Comparison of ENCODE assay signal across 19 cellular contexts in genomic region chr5:71924325-71924724, GRCh38.
DNase-seq lines count a peak whose midpoint lies in the region; ATAC-seq and TF ChIP-seq lines count a peak whose summit lies in the region.
"Had no signal": no experiment of that assay in that cellular context is flagged by ENCODE, and none has a peak within 500 bp of the region (broad histone marks: within the 10 kb centered on the region; RNA-seq: fewer than 3 reads in every experiment).

No MANE protein-coding gene starts in this region.

- H3K27me3 ChIP-seq in left ventricle myocardium inferior (ENCODE audit: low read depth) = no peaks in the 10 kb centered on the region
- H3K27me3 ChIP-seq in heart right ventricle = no peaks in the 10 kb centered on the region
- no peaks in the 10 kb centered on the region for H3K27me3 ChIP-seq in Caco-2 (replicated peaks; ENCODE audit: control insufficient read depth, insufficient read depth, low read length)

- no peak overlapping the region for H3K4me3 ChIP-seq in left ventricle myocardium inferior
- no peak overlapping the region for H3K4me3 ChIP-seq in heart right ventricle
- H3K4me3 ChIP-seq in fibroblast of the aortic adventitia (ENCODE audit: low read depth, low read length) = no peak overlapping the region
- no peak overlapping the region for H3K4me3 ChIP-seq in Caco-2 (ENCODE audit: low read depth, low read length)

- BruUV-seq in Caco-2 (replicated peaks; lab: Mats Ljungman, UMichigan) = no TSS peak

- peaks cover 3% of the 10 kb centered on the region for H3K27me3 Mint-ChIP-seq in activated T-cell treated with anti-CD3 and anti-CD28 coated beads, Interleukin-2, amount 50 U/mL, for 4 hours (ENCODE audit: low read depth)
- no peaks in the 10 kb centered on the region for H3K27me3 Mint-ChIP-seq in Caco-2 (ENCODE audit: insufficient read depth, unreplicated experiment)

- no peaks in the 10 kb centered on the region for H3K36me3 Mint-ChIP-seq in activated T-cell treated with anti-CD3 and anti-CD28 coated beads, Interleukin-2, amount 50 U/mL, for 4 hours (ENCODE audit: insufficient read depth)
- no peaks in the 10 kb centered on the region for H3K36me3 Mint-ChIP-seq in Caco-2 (ENCODE audit: insufficient read depth, unreplicated experiment)
- H3K36me3 Mint-ChIP-seq: activated naive CD4-positive, alpha-beta T cell treated with anti-CD3 and anti-CD28 coated beads, Interleukin-2, amount 50 U/mL, for 24 hours; CD8-positive, alpha-beta T cell; immature natural killer cell had no signal

- H3K4me1 Mint-ChIP-seq in activated T-cell treated with anti-CD3 and anti-CD28 coated beads, Interleukin-2, amount 50 U/mL, for 4 hours (ENCODE audit: low read depth) = no peaks in the 10 kb centered on the region
- peaks cover 7% of the 10 kb centered on the region for H3K4me1 Mint-ChIP-seq in Caco-2 (ENCODE audit: low read depth, unreplicated experiment)
- H3K4me1 Mint-ChIP-seq: activated naive CD4-positive, alpha-beta T cell treated with anti-CD3 and anti-CD28 coated beads, Interleukin-2, amount 50 U/mL, for 24 hours; immature natural killer cell; stimulated activated naive CD8-positive, alpha-beta T cell treated with anti-CD3 and anti-CD28 coated beads, Interleukin-15, amount 100 ng/mL, for 72 hours had no signal

- TF ChIP-seq CTCF in left ventricle myocardium inferior (IDR thresholded peaks at IDR 0.05; ENCODE audit: borderline replicate concordance) (no peak), heart right ventricle (IDR thresholded peaks at IDR 0.05) (no peak), fibroblast of the aortic adventitia (IDR thresholded peaks at IDR 0.05; ENCODE audit: insufficient read depth, low read length) (no peak), Caco-2 (IDR thresholded peaks at IDR 0.05; ENCODE audit: insufficient read depth in 1 of 2, low read depth in 1 of 2, low read length in 1 of 2, severe bottlenecking in 1 of 2, unreplicated experiment in 1 of 2) (no peak), GM20000 (IDR thresholded peaks at IDR 0.05; ENCODE audit: extremely low read depth, missing control alignments) (no peak)

- no peak overlapping the region for H3K4me3 Mint-ChIP-seq in activated T-cell treated with anti-CD3 and anti-CD28 coated beads, Interleukin-2, amount 50 U/mL, for 4 hours
- H3K4me3 Mint-ChIP-seq in Caco-2 (ENCODE audit: unreplicated experiment) = no peak overlapping the region
- H3K4me3 Mint-ChIP-seq: activated naive CD4-positive, alpha-beta T cell treated with anti-CD3 and anti-CD28 coated beads, Interleukin-2, amount 50 U/mL, for 24 hours; CD8-positive, alpha-beta T cell; H9; immature natural killer cell; nephron progenitor cell; stimulated activated naive CD8-positive, alpha-beta T cell treated with anti-CD3 and anti-CD28 coated beads, Interleukin-15, amount 100 ng/mL, for 72 hours had no signal

- no peak for DNase-seq in left ventricle myocardium inferior
- DNase-seq in heart right ventricle = no peak
- DNase-seq in astrocyte of the hippocampus (ENCODE audit: low read depth, low spot score) = peak; percentile 25
- peak; percentile 66 for DNase-seq in fibroblast of the aortic adventitia (ENCODE audit: low read depth)
- no peak for DNase-seq in activated T-cell treated with anti-CD3 and anti-CD28 coated beads, Interleukin-2, amount 50 U/mL, for 4 hours
- no peak for DNase-seq in ecto neural progenitor cell (ENCODE audit: low spot score)
- no peak for DNase-seq in Caco-2
- no peak for DNase-seq in GM20000 (ENCODE audit: low spot score)
- DNase-seq: activated CD4-positive, alpha-beta T cell treated with anti-CD3 and anti-CD28 coated beads, Interleukin-2, amount 50 U/mL, for 1 hour; CD8-positive, alpha-beta T cell; central memory CD4-positive, alpha-beta T cell; GDM1; H9; immature natural killer cell; NCI-H187 treated with DMSO at 0.1 percent for 48 hours; nephron progenitor cell; stimulated activated naive CD8-positive, alpha-beta T cell treated with anti-CD3 and anti-CD28 coated beads, Interleukin-15, amount 100 ng/mL, for 72 hours had no signal

- no peak for ATAC-seq in heart right ventricle
- ATAC-seq in activated T-cell treated with anti-CD3 and anti-CD28 coated beads, Interleukin-2, amount 50 U/mL, for 4 hours = no peak
- ATAC-seq: CD8-positive, alpha-beta T cell; Panc1; stimulated activated naive CD8-positive, alpha-beta T cell treated with anti-CD3 and anti-CD28 coated beads, Interleukin-15, amount 100 ng/mL, for 72 hours had no signal

- H3K4me1 ChIP-seq in left ventricle myocardium inferior (peaks cover 38% of the 10 kb centered on the region), heart right ventricle (peaks cover 0 to 42% (median 25%) of the 10 kb centered on the region in 9 donors), Caco-2 (no peaks in the 10 kb centered on the region)

- intact Hi-C loops in left ventricle myocardium inferior (cut with micrococcal nuclease) (no loop called here), heart right ventricle (cut with DNase I) (loop anchor here in 2 of 10 donors (5.0 kb wide), 1 partner anchor 142 kb away; no protein-coding TSS in a partner anchor), Caco-2 (cut with micrococcal nuclease; ENCODE audit: unreplicated experiment) (no loop called here)

- H3K27ac Mint-ChIP-seq in Caco-2 (ENCODE audit: unreplicated experiment) = no peak overlapping the region
- H3K27ac Mint-ChIP-seq: activated naive CD4-positive, alpha-beta T cell treated with anti-CD3 and anti-CD28 coated beads, Interleukin-2, amount 50 U/mL, for 24 hours; CD8-positive, alpha-beta T cell; immature natural killer cell; stimulated activated naive CD8-positive, alpha-beta T cell treated with anti-CD3 and anti-CD28 coated beads, Interleukin-15, amount 100 ng/mL, for 72 hours had no signal

- H3K36me3 ChIP-seq in left ventricle myocardium inferior (no peaks in the 10 kb centered on the region), heart right ventricle (no peaks in the 10 kb centered on the region), Caco-2 (ENCODE audit: control insufficient read depth, insufficient read depth, low read length) (no peaks in the 10 kb centered on the region)

- peaks cover 8% of the 10 kb centered on the region for H3K9me3 Mint-ChIP-seq in activated T-cell treated with anti-CD3 and anti-CD28 coated beads, Interleukin-2, amount 50 U/mL, for 4 hours
- H3K9me3 Mint-ChIP-seq in Caco-2 (ENCODE audit: unreplicated experiment) = no peaks in the 10 kb centered on the region
- H3K9me3 Mint-ChIP-seq: H9 had no signal

- H3K9me3 ChIP-seq in left ventricle myocardium inferior (replicated peaks) (peaks cover 19% of the 10 kb centered on the region), heart right ventricle (peaks cover 0 to 11% (median 0%) of the 10 kb centered on the region in 11 donors), Caco-2 (no peaks in the 10 kb centered on the region)

- CTCF ChIA-PET in Caco-2 (lab: Charles Lee) = no interaction called here

- POLR2A ChIA-PET in Caco-2 (lab: Charles Lee) = no interaction called here

- peak overlapping the region; percentile 56 for H3K27ac ChIP-seq in left ventricle myocardium inferior (replicated peaks)
- H3K27ac ChIP-seq in heart right ventricle = peak overlapping the region in 4 of 10 donors; percentile 41 to 59 (median 46)

Comparison
In these comparisons a context has a peak if more than half of its experiments do, and no peak if none do; other contexts are left out.
1. DNase-seq: peak in astrocyte of the hippocampus (single experiment) and fibroblast of the aortic adventitia (single experiment); none in left ventricle myocardium inferior (single experiment), heart right ventricle (0 of 2), activated T-cell treated with anti-CD3 and anti-CD28 coated beads, Interleukin-2, amount 50 U/mL, for 4 hours (single experiment), ecto neural progenitor cell (single experiment), Caco-2 (0 of 2) and GM20000 (single experiment).